Comparison of ENCODE assay signal across 9 cellular contexts in genomic region chr17:40922239-40922638, GRCh38. TPM values are rescaled to one million over a fixed set of nuclear protein-coding genes. Genes with fewer than 3 reads are reported as not detected.
DNase-seq lines count a peak whose midpoint lies in the region; ATAC-seq and TF ChIP-seq lines count a peak whose summit lies in the region.
"Had no signal": no experiment of that assay in that cellular context is flagged by ENCODE, and none has a peak within 500 bp of the region (broad histone marks: within the 10 kb centered on the region; RNA-seq: fewer than 3 reads in every experiment).

No MANE protein-coding gene starts in this region.

- POLR2A ChIA-PET in CD4-positive, alpha-beta T cell (lab: Charles Lee), result no interaction called here

- ATAC-seq in central memory CD8-positive, alpha-beta T cell (replicated peaks; ENCODE audit: extremely low read depth, poor library complexity, severe bottlenecking), result no peak
- no peak for ATAC-seq in CD4-positive, alpha-beta T cell (ENCODE audit: poor library complexity)

- peak; percentile 86 for DNase-seq in A172 (ENCODE audit: low spot score)
- DNase-seq in KBM-7, result peak; percentile 10
- DNase-seq in central memory CD8-positive, alpha-beta T cell (ENCODE audit: low spot score in 2 of 2), result no peak
- DNase-seq in lung microvascular endothelial cell (ENCODE audit: low read depth in 2 of 2), result peak; percentile 74 to 76
- DNase-seq in GM10266 (ENCODE audit: extremely low spot score), result no peak
- DNase-seq in activated T-cell treated with anti-CD3 and anti-CD28 coated beads, Interleukin-2, amount 50 U/mL, for 48 hours, result no peak
- DNase-seq in CD4-positive, alpha-beta T cell, result no peak
- DNase-seq in NCI-H1694 (lab: John Stamatoyannopoulos, UW), result no peak
- DNase-seq: activated CD4-positive, alpha-beta memory T cell treated with anti-CD3 and anti-CD28 coated beads for 36 hours had no signal

- no peak overlapping the region for H3K27ac ChIP-seq in CD4-positive, alpha-beta T cell (ENCODE audit: low read depth, low read length)

- in situ Hi-C loops in KBM-7 (cut with MboI; ENCODE audit: low pct_unique_long_range_greater_than_20kb, low sequenced_read_pairs), result loop anchor here (25.0 kb wide), 2 partner anchors 390 to 590 kb away; partner anchors contain the start of genes KRT13, KRT15, KRTAP16-1 and KRTAP17-1

- H3K27me3 ChIP-seq in CD4-positive, alpha-beta T cell (ENCODE audit: control insufficient read depth, insufficient read depth, low read length), result peaks cover 13% of the 10 kb centered on the region

- CTCF ChIA-PET in CD4-positive, alpha-beta T cell (lab: Charles Lee), result no interaction called here

- peak overlapping the region; percentile 16 for H3K27ac Mint-ChIP-seq in central memory CD8-positive, alpha-beta T cell (ENCODE audit: low read depth)
- H3K27ac Mint-ChIP-seq in CD4-positive, alpha-beta T cell, result no peak overlapping the region
- H3K27ac Mint-ChIP-seq: activated CD4-positive, alpha-beta memory T cell treated with anti-CD3 and anti-CD28 coated beads for 36 hours had no signal

- no peaks in the 10 kb centered on the region for H3K36me3 Mint-ChIP-seq in central memory CD8-positive, alpha-beta T cell (ENCODE audit: insufficient read depth)
- H3K36me3 Mint-ChIP-seq in CD4-positive, alpha-beta T cell (ENCODE audit: low read depth), result no peaks in the 10 kb centered on the region
- H3K36me3 Mint-ChIP-seq: activated CD4-positive, alpha-beta memory T cell treated with anti-CD3 and anti-CD28 coated beads for 36 hours had no signal

- intact Hi-C loops in CD4-positive, alpha-beta T cell (cut with DNase I, micrococcal nuclease), result no loop called here

- no peaks in the 10 kb centered on the region for H3K9me3 Mint-ChIP-seq in central memory CD8-positive, alpha-beta T cell
- H3K9me3 Mint-ChIP-seq in CD4-positive, alpha-beta T cell, result no peaks in the 10 kb centered on the region
- H3K9me3 Mint-ChIP-seq: activated CD4-positive, alpha-beta memory T cell treated with anti-CD3 and anti-CD28 coated beads for 36 hours had no signal

- no peak overlapping the region for H3K4me3 Mint-ChIP-seq in central memory CD8-positive, alpha-beta T cell
- no peak overlapping the region for H3K4me3 Mint-ChIP-seq in CD4-positive, alpha-beta T cell
- H3K4me3 Mint-ChIP-seq: activated CD4-positive, alpha-beta memory T cell treated with anti-CD3 and anti-CD28 coated beads for 36 hours had no signal

- H3K27me3 Mint-ChIP-seq in central memory CD8-positive, alpha-beta T cell, result peaks cover 39% of the 10 kb centered on the region
- peaks cover 17% of the 10 kb centered on the region for H3K27me3 Mint-ChIP-seq in CD4-positive, alpha-beta T cell

- peaks cover 5% of the 10 kb centered on the region for H3K4me1 Mint-ChIP-seq in central memory CD8-positive, alpha-beta T cell
- H3K4me1 Mint-ChIP-seq in CD4-positive, alpha-beta T cell (ENCODE audit: low read depth), result peaks cover 13% of the 10 kb centered on the region

- no peaks in the 10 kb centered on the region for H3K9me3 ChIP-seq in CD4-positive, alpha-beta T cell (ENCODE audit: control insufficient read depth, low read length)

- no peak for TF ChIP-seq CTCF in GM10266 (IDR thresholded peaks at IDR 0.05; ENCODE audit: control insufficient read depth, insufficient read depth, low read depth, missing control alignments)
- TF ChIP-seq CTCF in CD4-positive, alpha-beta T cell (IDR thresholded peaks at IDR 0.05), result no peak

RNA-seq across cellular contexts. Expression of gene KRT23, which starts 15.2 kb away (rescaled TPM):
- total RNA-seq in A172 (2014; rRNA removed; shearing (Covaris generic)), result not detected in 2 replicates
- under 0.01 and 1.6 TPM in 2 replicates for total RNA-seq in lung microvascular endothelial cell
- not detected for total RNA-seq in CD4-positive, alpha-beta T cell
- total RNA-seq: activated CD4-positive, alpha-beta memory T cell treated with anti-CD3 and anti-CD28 coated beads for 36 hours had no signal

RNA-seq across cellular contexts. Expression of gene KRT20, which starts 37.2 kb away (rescaled TPM):
- not detected in 2 replicates for total RNA-seq in A172 (2014; rRNA removed; shearing (Covaris generic))
- total RNA-seq in lung microvascular endothelial cell, result not detected in 2 replicates
- not detected for total RNA-seq in CD4-positive, alpha-beta T cell
- total RNA-seq: activated CD4-positive, alpha-beta memory T cell treated with anti-CD3 and anti-CD28 coated beads for 36 hours had no signal

RNA-seq across cellular contexts. Expression of gene KRT39, which starts 44.5 kb away (rescaled TPM):
- not detected in 2 replicates for total RNA-seq in A172 (2014; rRNA removed; shearing (Covaris generic))
- total RNA-seq in lung microvascular endothelial cell, result not detected in 2 replicates
- not detected for total RNA-seq in CD4-positive, alpha-beta T cell
- total RNA-seq: activated CD4-positive, alpha-beta memory T cell treated with anti-CD3 and anti-CD28 coated beads for 36 hours had no signal

RNA-seq across cellular contexts. Expression of gene KRT12, which starts 55.2 kb away (rescaled TPM):
- total RNA-seq in A172 (2014; rRNA removed; shearing (Covaris generic)), result not detected in 2 replicates
- total RNA-seq in lung microvascular endothelial cell, result not detected in 2 replicates
- total RNA-seq in CD4-positive, alpha-beta T cell, result not detected
- total RNA-seq: activated CD4-positive, alpha-beta memory T cell treated with anti-CD3 and anti-CD28 coated beads for 36 hours had no signal

Comparison
In these comparisons a context has a peak if more than half of its experiments do, and no peak if none do; other contexts are left out.
1. DNase-seq: peak in A172 (single experiment), KBM-7 (single experiment) and lung microvascular endothelial cell (2 of 2); none in central memory CD8-positive, alpha-beta T cell (0 of 2), GM10266 (single experiment), activated T-cell treated with anti-CD3 and anti-CD28 coated beads, Interleukin-2, amount 50 U/mL, for 48 hours (0 of 2), CD4-positive, alpha-beta T cell (0 of 10) and NCI-H1694 (single experiment).